2 cellular contexts compared by ENCODE assay signal in the genomic region with DNA sequence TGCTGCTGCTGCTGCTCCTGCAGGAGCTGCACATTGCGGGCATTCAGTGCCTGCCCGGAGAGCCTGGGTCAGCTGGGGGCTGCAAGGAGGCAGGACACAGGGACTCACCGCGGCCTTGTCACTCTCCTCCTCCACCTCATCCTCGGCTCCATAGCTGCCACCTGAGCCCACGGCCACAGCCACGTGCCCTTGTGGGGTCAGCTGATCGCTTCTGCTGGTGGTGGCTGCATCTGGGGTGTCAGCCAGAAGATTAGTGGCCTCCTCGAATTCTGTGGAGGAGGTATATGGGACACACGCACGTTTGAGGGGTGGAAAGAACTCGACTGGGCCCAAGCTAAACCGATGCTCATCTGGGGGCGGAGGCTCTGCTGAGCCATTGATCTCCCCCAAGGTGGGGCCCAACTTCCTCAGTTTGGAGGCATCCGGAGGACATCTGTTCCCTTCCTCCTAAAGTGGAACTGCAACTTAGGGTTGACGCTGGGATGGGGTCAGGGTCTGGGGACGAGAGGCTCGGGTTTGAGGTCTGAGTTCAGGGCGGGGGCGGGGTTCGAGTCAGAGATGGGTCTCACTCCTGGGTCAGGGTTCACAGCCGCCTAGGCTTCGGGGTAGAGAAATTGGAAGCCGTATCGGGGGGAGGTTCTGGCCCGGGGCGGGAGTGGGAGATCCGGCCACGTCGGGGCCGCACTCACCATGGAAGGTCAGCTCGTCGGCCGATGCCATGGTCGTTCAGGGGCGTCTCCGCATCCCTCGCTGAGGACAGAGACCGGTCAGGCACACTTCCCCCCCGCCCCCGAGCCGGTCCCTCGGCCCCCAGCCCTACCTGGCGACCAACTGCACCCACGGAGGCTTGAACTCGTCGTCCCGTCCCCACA.
A peak's percentile ranks its signal among the peaks of the same experiment; 100 is the strongest.
TF ChIP-seq lines count a peak whose summit lies in the region.

No MANE protein-coding gene starts in this region.

TF ChIP-seq in K562, 482 proteins besides CTCF, POLR2A, EP300 and RAD21 (continued from another document and continues in another):
- TF ChIP-seq, protein P1, sequence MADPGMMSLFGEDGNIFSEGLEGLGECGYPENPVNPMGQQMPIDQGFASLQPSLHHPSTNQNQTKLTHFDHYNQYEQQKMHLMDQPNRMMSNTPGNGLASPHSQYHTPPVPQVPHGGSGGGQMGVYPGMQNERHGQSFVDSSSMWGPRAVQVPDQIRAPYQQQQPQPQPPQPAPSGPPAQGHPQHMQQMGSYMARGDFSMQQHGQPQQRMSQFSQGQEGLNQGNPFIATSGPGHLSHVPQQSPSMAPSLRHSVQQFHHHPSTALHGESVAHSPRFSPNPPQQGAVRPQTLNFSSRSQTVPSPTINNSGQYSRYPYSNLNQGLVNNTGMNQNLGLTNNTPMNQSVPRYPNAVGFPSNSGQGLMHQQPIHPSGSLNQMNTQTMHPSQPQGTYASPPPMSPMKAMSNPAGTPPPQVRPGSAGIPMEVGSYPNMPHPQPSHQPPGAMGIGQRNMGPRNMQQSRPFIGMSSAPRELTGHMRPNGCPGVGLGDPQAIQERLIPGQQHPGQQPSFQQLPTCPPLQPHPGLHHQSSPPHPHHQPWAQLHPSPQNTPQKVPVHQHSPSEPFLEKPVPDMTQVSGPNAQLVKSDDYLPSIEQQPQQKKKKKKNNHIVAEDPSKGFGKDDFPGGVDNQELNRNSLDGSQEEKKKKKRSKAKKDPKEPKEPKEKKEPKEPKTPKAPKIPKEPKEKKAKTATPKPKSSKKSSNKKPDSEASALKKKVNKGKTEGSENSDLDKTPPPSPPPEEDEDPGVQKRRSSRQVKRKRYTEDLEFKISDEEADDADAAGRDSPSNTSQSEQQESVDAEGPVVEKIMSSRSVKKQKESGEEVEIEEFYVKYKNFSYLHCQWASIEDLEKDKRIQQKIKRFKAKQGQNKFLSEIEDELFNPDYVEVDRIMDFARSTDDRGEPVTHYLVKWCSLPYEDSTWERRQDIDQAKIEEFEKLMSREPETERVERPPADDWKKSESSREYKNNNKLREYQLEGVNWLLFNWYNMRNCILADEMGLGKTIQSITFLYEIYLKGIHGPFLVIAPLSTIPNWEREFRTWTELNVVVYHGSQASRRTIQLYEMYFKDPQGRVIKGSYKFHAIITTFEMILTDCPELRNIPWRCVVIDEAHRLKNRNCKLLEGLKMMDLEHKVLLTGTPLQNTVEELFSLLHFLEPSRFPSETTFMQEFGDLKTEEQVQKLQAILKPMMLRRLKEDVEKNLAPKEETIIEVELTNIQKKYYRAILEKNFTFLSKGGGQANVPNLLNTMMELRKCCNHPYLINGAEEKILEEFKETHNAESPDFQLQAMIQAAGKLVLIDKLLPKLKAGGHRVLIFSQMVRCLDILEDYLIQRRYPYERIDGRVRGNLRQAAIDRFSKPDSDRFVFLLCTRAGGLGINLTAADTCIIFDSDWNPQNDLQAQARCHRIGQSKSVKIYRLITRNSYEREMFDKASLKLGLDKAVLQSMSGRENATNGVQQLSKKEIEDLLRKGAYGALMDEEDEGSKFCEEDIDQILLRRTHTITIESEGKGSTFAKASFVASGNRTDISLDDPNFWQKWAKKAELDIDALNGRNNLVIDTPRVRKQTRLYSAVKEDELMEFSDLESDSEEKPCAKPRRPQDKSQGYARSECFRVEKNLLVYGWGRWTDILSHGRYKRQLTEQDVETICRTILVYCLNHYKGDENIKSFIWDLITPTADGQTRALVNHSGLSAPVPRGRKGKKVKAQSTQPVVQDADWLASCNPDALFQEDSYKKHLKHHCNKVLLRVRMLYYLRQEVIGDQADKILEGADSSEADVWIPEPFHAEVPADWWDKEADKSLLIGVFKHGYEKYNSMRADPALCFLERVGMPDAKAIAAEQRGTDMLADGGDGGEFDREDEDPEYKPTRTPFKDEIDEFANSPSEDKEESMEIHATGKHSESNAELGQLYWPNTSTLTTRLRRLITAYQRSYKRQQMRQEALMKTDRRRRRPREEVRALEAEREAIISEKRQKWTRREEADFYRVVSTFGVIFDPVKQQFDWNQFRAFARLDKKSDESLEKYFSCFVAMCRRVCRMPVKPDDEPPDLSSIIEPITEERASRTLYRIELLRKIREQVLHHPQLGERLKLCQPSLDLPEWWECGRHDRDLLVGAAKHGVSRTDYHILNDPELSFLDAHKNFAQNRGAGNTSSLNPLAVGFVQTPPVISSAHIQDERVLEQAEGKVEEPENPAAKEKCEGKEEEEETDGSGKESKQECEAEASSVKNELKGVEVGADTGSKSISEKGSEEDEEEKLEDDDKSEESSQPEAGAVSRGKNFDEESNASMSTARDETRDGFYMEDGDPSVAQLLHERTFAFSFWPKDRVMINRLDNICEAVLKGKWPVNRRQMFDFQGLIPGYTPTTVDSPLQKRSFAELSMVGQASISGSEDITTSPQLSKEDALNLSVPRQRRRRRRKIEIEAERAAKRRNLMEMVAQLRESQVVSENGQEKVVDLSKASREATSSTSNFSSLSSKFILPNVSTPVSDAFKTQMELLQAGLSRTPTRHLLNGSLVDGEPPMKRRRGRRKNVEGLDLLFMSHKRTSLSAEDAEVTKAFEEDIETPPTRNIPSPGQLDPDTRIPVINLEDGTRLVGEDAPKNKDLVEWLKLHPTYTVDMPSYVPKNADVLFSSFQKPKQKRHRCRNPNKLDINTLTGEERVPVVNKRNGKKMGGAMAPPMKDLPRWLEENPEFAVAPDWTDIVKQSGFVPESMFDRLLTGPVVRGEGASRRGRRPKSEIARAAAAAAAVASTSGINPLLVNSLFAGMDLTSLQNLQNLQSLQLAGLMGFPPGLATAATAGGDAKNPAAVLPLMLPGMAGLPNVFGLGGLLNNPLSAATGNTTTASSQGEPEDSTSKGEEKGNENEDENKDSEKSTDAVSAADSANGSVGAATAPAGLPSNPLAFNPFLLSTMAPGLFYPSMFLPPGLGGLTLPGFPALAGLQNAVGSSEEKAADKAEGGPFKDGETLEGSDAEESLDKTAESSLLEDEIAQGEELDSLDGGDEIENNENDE (IDR thresholded peaks at IDR 0.05; ENCODE audit: low read depth, low read length): no peak
- TF ChIP-seq NFRKB (IDR thresholded peaks at IDR 0.05; ENCODE audit: low read depth) (no peak), TCFL5 (CRISPR knock-in tag; conservative IDR thresholded peaks at IDR 0.05) (no peak), SETDB1 (IDR thresholded peaks at IDR 0.05; ENCODE audit: low read length) (no peak)

TF ChIP-seq in HepG2, 621 proteins besides CTCF, POLR2A, EP300 and RAD21 (continued from another document and continues in another):
- TF ChIP-seq, protein P2, sequence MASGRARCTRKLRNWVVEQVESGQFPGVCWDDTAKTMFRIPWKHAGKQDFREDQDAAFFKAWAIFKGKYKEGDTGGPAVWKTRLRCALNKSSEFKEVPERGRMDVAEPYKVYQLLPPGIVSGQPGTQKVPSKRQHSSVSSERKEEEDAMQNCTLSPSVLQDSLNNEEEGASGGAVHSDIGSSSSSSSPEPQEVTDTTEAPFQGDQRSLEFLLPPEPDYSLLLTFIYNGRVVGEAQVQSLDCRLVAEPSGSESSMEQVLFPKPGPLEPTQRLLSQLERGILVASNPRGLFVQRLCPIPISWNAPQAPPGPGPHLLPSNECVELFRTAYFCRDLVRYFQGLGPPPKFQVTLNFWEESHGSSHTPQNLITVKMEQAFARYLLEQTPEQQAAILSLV (CRISPR knock-in tag; IDR thresholded peaks at IDR 0.05; ENCODE audit: borderline replicate concordance): no peak
- TF ChIP-seq NPAS2 (CRISPR knock-in tag; IDR thresholded peaks at IDR 0.05; ENCODE audit: borderline replicate concordance) (no peak), FOXJ3 (CRISPR knock-in tag; IDR thresholded peaks at IDR 0.05; ENCODE audit: borderline replicate concordance) (no peak), ZBTB7B (CRISPR knock-in tag; IDR thresholded peaks at IDR 0.05) (no peak), RFXANK (CRISPR knock-in tag; IDR thresholded peaks at IDR 0.05) (no peak), RBM22 (optimal IDR thresholded peaks at IDR 0.05; ENCODE audit: low read length) (no peak), ZNF33A (CRISPR knock-in tag; IDR thresholded peaks at IDR 0.05; ENCODE audit: borderline replicate concordance) (0 out of 2 replicates have a peak, but pooled peaks have one; percentile 27), YY1 (IDR thresholded peaks at IDR 0.05; ENCODE audit: insufficient read depth, insufficient replicate concordance, low read depth, low read length) (no peak), GFI1 (CRISPR knock-in tag; IDR thresholded peaks at IDR 0.05; ENCODE audit: borderline replicate concordance) (no peak), ZNF720 (CRISPR knock-in tag; IDR thresholded peaks at IDR 0.05) (no peak), ZNF607 (CRISPR knock-in tag; IDR thresholded peaks at IDR 0.05; ENCODE audit: borderline replicate concordance) (no peak), ZNF3 (CRISPR knock-in tag; IDR thresholded peaks at IDR 0.05) (no peak), HMG20B (CRISPR knock-in tag; conservative IDR thresholded peaks at IDR 0.05) (no peak), NCOA5 (CRISPR knock-in tag; IDR thresholded peaks at IDR 0.05) (no peak), FOSL1 (CRISPR knock-in tag; IDR thresholded peaks at IDR 0.05; ENCODE audit: borderline replicate concordance) (no peak), ZBTB8A (CRISPR knock-in tag; IDR thresholded peaks at IDR 0.05; ENCODE audit: borderline replicate concordance, low read depth) (no peak), ZC3H13 (CRISPR knock-in tag; IDR thresholded peaks at IDR 0.05) (0 out of 2 replicates have a peak, but pooled peaks have one; percentile 54)
- TF ChIP-seq, protein P3, sequence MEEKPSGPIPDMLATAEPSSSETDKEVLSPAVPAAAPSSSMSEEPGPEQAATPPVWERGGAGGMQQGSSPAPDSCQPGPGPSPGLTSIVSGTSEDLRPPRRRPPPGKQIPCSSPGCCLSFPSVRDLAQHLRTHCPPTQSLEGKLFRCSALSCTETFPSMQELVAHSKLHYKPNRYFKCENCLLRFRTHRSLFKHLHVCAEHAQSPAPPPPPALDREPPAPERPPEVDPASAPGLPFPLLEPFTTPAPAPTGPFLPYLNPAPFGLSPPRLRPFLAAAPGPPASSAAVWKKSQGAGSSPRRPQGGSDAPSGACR (CRISPR knock-in tag; IDR thresholded peaks at IDR 0.05): no peak
- TF ChIP-seq, protein P4, sequence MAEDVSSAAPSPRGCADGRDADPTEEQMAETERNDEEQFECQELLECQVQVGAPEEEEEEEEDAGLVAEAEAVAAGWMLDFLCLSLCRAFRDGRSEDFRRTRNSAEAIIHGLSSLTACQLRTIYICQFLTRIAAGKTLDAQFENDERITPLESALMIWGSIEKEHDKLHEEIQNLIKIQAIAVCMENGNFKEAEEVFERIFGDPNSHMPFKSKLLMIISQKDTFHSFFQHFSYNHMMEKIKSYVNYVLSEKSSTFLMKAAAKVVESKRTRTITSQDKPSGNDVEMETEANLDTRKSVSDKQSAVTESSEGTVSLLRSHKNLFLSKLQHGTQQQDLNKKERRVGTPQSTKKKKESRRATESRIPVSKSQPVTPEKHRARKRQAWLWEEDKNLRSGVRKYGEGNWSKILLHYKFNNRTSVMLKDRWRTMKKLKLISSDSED (CRISPR knock-in tag; IDR thresholded peaks at IDR 0.05): 0 out of 2 replicates have a peak, but pooled peaks have one; percentile 53
- TF ChIP-seq, protein P5, sequence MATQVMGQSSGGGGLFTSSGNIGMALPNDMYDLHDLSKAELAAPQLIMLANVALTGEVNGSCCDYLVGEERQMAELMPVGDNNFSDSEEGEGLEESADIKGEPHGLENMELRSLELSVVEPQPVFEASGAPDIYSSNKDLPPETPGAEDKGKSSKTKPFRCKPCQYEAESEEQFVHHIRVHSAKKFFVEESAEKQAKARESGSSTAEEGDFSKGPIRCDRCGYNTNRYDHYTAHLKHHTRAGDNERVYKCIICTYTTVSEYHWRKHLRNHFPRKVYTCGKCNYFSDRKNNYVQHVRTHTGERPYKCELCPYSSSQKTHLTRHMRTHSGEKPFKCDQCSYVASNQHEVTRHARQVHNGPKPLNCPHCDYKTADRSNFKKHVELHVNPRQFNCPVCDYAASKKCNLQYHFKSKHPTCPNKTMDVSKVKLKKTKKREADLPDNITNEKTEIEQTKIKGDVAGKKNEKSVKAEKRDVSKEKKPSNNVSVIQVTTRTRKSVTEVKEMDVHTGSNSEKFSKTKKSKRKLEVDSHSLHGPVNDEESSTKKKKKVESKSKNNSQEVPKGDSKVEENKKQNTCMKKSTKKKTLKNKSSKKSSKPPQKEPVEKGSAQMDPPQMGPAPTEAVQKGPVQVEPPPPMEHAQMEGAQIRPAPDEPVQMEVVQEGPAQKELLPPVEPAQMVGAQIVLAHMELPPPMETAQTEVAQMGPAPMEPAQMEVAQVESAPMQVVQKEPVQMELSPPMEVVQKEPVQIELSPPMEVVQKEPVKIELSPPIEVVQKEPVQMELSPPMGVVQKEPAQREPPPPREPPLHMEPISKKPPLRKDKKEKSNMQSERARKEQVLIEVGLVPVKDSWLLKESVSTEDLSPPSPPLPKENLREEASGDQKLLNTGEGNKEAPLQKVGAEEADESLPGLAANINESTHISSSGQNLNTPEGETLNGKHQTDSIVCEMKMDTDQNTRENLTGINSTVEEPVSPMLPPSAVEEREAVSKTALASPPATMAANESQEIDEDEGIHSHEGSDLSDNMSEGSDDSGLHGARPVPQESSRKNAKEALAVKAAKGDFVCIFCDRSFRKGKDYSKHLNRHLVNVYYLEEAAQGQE (IDR thresholded peaks at IDR 0.05; ENCODE audit: borderline replicate concordance in 1 of 2, low read depth in 1 of 2, low read length in 2 of 2): no peak
- TF ChIP-seq, protein P6, sequence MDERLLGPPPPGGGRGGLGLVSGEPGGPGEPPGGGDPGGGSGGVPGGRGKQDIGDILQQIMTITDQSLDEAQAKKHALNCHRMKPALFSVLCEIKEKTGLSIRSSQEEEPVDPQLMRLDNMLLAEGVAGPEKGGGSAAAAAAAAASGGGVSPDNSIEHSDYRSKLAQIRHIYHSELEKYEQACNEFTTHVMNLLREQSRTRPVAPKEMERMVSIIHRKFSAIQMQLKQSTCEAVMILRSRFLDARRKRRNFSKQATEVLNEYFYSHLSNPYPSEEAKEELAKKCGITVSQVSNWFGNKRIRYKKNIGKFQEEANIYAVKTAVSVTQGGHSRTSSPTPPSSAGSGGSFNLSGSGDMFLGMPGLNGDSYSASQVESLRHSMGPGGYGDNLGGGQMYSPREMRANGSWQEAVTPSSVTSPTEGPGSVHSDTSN (CRISPR knock-in tag; IDR thresholded peaks at IDR 0.05): no peak
- TF ChIP-seq, protein P7, sequence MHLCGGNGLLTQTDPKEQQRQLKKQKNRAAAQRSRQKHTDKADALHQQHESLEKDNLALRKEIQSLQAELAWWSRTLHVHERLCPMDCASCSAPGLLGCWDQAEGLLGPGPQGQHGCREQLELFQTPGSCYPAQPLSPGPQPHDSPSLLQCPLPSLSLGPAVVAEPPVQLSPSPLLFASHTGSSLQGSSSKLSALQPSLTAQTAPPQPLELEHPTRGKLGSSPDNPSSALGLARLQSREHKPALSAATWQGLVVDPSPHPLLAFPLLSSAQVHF (CRISPR knock-in tag; IDR thresholded peaks at IDR 0.05): no peak
- TF ChIP-seq, protein P8, sequence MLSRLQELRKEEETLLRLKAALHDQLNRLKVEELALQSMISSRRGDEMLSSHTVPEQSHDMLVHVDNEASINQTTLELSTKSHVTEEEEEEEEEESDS (CRISPR knock-in tag; IDR thresholded peaks at IDR 0.05; ENCODE audit: borderline replicate concordance): no peak
- TF ChIP-seq, protein P9, sequence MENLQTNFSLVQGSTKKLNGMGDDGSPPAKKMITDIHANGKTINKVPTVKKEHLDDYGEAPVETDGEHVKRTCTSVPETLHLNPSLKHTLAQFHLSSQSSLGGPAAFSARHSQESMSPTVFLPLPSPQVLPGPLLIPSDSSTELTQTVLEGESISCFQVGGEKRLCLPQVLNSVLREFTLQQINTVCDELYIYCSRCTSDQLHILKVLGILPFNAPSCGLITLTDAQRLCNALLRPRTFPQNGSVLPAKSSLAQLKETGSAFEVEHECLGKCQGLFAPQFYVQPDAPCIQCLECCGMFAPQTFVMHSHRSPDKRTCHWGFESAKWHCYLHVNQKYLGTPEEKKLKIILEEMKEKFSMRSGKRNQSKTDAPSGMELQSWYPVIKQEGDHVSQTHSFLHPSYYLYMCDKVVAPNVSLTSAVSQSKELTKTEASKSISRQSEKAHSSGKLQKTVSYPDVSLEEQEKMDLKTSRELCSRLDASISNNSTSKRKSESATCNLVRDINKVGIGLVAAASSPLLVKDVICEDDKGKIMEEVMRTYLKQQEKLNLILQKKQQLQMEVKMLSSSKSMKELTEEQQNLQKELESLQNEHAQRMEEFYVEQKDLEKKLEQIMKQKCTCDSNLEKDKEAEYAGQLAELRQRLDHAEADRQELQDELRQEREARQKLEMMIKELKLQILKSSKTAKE (CRISPR knock-in tag; IDR thresholded peaks at IDR 0.05; ENCODE audit: borderline replicate concordance): no peak
